ENCODE assay signal across 9 cellular contexts in genomic region chr11:64879226-64879900, GRCh38. TPM values are rescaled to one million over a fixed set of nuclear protein-coding genes. Genes with fewer than 3 reads are reported as not detected.
DNase-seq lines count a peak whose midpoint lies in the region; ATAC-seq and TF ChIP-seq lines count a peak whose summit lies in the region.
"Had no signal": no experiment of that assay in that cellular context is flagged by ENCODE, and none has a peak within 500 bp of the region (broad histone marks: within the 10 kb centered on the region; RNA-seq: fewer than 3 reads in every experiment).

No MANE protein-coding gene starts in this region.

- H3K4me1 Mint-ChIP-seq in activated CD4-positive, alpha-beta T cell treated with anti-CD3 and anti-CD28 coated beads, Interleukin-2, amount 10 ng/mL, durations not matched to agents 7 days and 5 days: peaks cover 64% of the 10 kb centered on the region
- H3K4me1 Mint-ChIP-seq in activated B cell treated with CpG ODN at 0.5 μM for 24 hours: peaks cover 54% of the 10 kb centered on the region

- CTCF ChIA-PET in activated CD4-positive, alpha-beta T cell treated with anti-CD3 and anti-CD28 coated beads, Interleukin-2, amount 10 ng/mL, durations not matched to agents 7 days and 5 days (lab: Charles Lee): interaction anchor here (0.6 to 29.3 kb wide), 5 partner anchors 9 to 694 kb away, joined by 3 to 732 read pairs (median 5); partner anchors contain the start of genes CDC42BPG and STIP1
- CTCF ChIA-PET in activated B cell treated with CpG ODN at 0.5 μM for 24 hours (lab: Charles Lee): interaction anchor here (0.8 to 11.5 kb wide), 4 partner anchors 8 to 35 kb away, joined by 4 to 163 read pairs (median 18); partner anchors contain the start of gene CDC42BPG

- H3K9me3 ChIP-seq in left ventricle myocardium inferior (replicated peaks): no peaks in the 10 kb centered on the region
- H3K9me3 ChIP-seq in skeletal muscle tissue (ENCODE audit: control insufficient read depth in 3 of 3, low read length in 3 of 3): no peaks in the 10 kb centered on the region

- H3K4me3 Mint-ChIP-seq in activated CD4-positive, alpha-beta T cell treated with anti-CD3 and anti-CD28 coated beads, Interleukin-2, amount 10 ng/mL, durations not matched to agents 7 days and 5 days: peak overlapping the region; percentile 93
- peak overlapping the region; percentile 97 for H3K4me3 Mint-ChIP-seq in activated B cell treated with CpG ODN at 0.5 μM for 24 hours

- POLR2A ChIA-PET in activated CD4-positive, alpha-beta T cell treated with anti-CD3 and anti-CD28 coated beads, Interleukin-2, amount 10 ng/mL, durations not matched to agents 7 days and 5 days (lab: Charles Lee): no interaction called here
- POLR2A ChIA-PET in activated B cell treated with CpG ODN at 0.5 μM for 24 hours (lab: Charles Lee): interaction anchor here (0.8 to 27.8 kb wide), 8 partner anchors 9 to 1024 kb away, joined by 3 to 1194 read pairs (median 14); partner anchors contain the start of genes CDC42BPG, RASGRP2 and SF1

- no peaks in the 10 kb centered on the region for H3K27me3 ChIP-seq in left ventricle myocardium inferior (ENCODE audit: low read depth)
- no peaks in the 10 kb centered on the region for H3K27me3 ChIP-seq in skeletal muscle tissue (ENCODE audit: control insufficient read depth in 3 of 3, insufficient read depth in 3 of 3, low read length in 3 of 3)

- ATAC-seq in activated B cell treated with CpG ODN at 0.5 μM for 24 hours (ENCODE audit: low read depth): peak; percentile 6

- no peaks in the 10 kb centered on the region for H3K27me3 Mint-ChIP-seq in activated CD4-positive, alpha-beta T cell treated with anti-CD3 and anti-CD28 coated beads, Interleukin-2, amount 10 ng/mL, durations not matched to agents 7 days and 5 days
- H3K27me3 Mint-ChIP-seq in activated B cell treated with CpG ODN at 0.5 μM for 24 hours: no peaks in the 10 kb centered on the region

- TF ChIP-seq CTCF in activated B cell treated with CpG ODN at 0.5 μM for 24 hours (IDR thresholded peaks at IDR 0.05) (no peak), left ventricle myocardium inferior (IDR thresholded peaks at IDR 0.05; ENCODE audit: borderline replicate concordance) (no peak)

- peak overlapping the region; percentile 94 for H3K4me3 ChIP-seq in left ventricle myocardium inferior
- peak overlapping the region; percentile 81 to 87 (median 85) for H3K4me3 ChIP-seq in skeletal muscle tissue (ENCODE audit: low read length in 3 of 3)

- H3K9me3 Mint-ChIP-seq in activated CD4-positive, alpha-beta T cell treated with anti-CD3 and anti-CD28 coated beads, Interleukin-2, amount 10 ng/mL, durations not matched to agents 7 days and 5 days: no peaks in the 10 kb centered on the region
- H3K9me3 Mint-ChIP-seq in activated B cell treated with CpG ODN at 0.5 μM for 24 hours: no peaks in the 10 kb centered on the region

- H3K36me3 Mint-ChIP-seq in activated CD4-positive, alpha-beta T cell treated with anti-CD3 and anti-CD28 coated beads, Interleukin-2, amount 10 ng/mL, durations not matched to agents 7 days and 5 days (ENCODE audit: low read depth): peaks cover 36% of the 10 kb centered on the region
- H3K36me3 Mint-ChIP-seq in activated B cell treated with CpG ODN at 0.5 μM for 24 hours (ENCODE audit: low read depth): peaks cover 38% of the 10 kb centered on the region

- H3K4me1 ChIP-seq in left ventricle myocardium inferior (peaks cover 67% of the 10 kb centered on the region), skeletal muscle tissue (ENCODE audit: control insufficient read depth in 3 of 3, insufficient read depth in 3 of 3, low read length in 3 of 3) (peaks cover 46 to 61% (median 56%) of the 10 kb centered on the region in 3 donors)

- H3K36me3 ChIP-seq in left ventricle myocardium inferior (peaks cover 5% of the 10 kb centered on the region), skeletal muscle tissue (ENCODE audit: control insufficient read depth in 3 of 3, insufficient read depth in 3 of 3, low read length in 3 of 3) (peaks cover 0 to 4% (median 3%) of the 10 kb centered on the region in 3 donors)

- H3K27ac Mint-ChIP-seq in activated CD4-positive, alpha-beta T cell treated with anti-CD3 and anti-CD28 coated beads, Interleukin-2, amount 10 ng/mL, durations not matched to agents 7 days and 5 days: peak overlapping the region; percentile 97
- peak overlapping the region; percentile 95 for H3K27ac Mint-ChIP-seq in activated B cell treated with CpG ODN at 0.5 μM for 24 hours

- H3K9ac ChIP-seq in skeletal muscle tissue (ENCODE audit: low read depth in 1 of 3, low read length in 3 of 3): peak overlapping the region; percentile 83 to 91 (median 88)

- intact Hi-C loops in activated B cell treated with CpG ODN at 0.5 μM for 24 hours (cut with micrococcal nuclease) (loop anchor here (2.0 kb wide), 2 partner anchors 21 to 101 kb away; partner anchors contain the start of gene SF1), left ventricle myocardium inferior (cut with micrococcal nuclease) (no loop called here)

- DNase-seq in activated CD4-positive, alpha-beta T cell treated with anti-CD3 and anti-CD28 coated beads, Interleukin-2, amount 10 ng/mL, durations not matched to agents 7 days and 5 days: no peak
- no peak for DNase-seq in activated CD4-positive, alpha-beta T cell treated with anti-CD3 and anti-CD28 coated beads, Interleukin-2, amount 50 U/mL, for 48 hours
- DNase-seq in activated B cell treated with CpG ODN at 0.5 μM for 24 hours: no peak
- DNase-seq in left ventricle myocardium inferior: no peak
- no peak for DNase-seq in stimulated activated CD4-positive, alpha-beta T cell treated with anti-CD3 and anti-CD28 coated beads, Interleukin-15, amount 100 ng/mL, for 24 hours
- no peak for DNase-seq in dedifferentiated amniotic fluid mesenchymal stem cell (ENCODE audit: extremely low spot score)
- DNase-seq in NCI-H1694 treated with DMSO at 0.1 percent for 48 hours (lab: John Stamatoyannopoulos, UW): no peak

- H3K27ac ChIP-seq in left ventricle myocardium inferior (replicated peaks) (peak overlapping the region; percentile 94), skeletal muscle tissue (ENCODE audit: low read depth, low read length) (peak overlapping the region; percentile 93)

RNA-seq across cellular contexts. Expression of gene EHD1, which starts 0.9 kb away (rescaled TPM):
- 100 to 1,000 TPM; 131 to 149 TPM for total RNA-seq in activated CD4-positive, alpha-beta T cell treated with anti-CD3 and anti-CD28 coated beads, Interleukin-2, amount 10 ng/mL, durations not matched to agents 7 days and 5 days
- total RNA-seq in activated B cell treated with CpG ODN at 0.5 μM for 24 hours: 357 and 360 TPM in 2 replicates
- 40.3 TPM for total RNA-seq in left ventricle myocardium inferior
- total RNA-seq in skeletal muscle tissue: 28.2 TPM

RNA-seq across cellular contexts. Expression of gene CDC42BPG, which starts 34.9 kb away (rescaled TPM):
- 1 to 10 TPM in 1 of 2 experiments, under 1 TPM in 1; 0.42 to 1.3 TPM for total RNA-seq in activated CD4-positive, alpha-beta T cell treated with anti-CD3 and anti-CD28 coated beads, Interleukin-2, amount 10 ng/mL, durations not matched to agents 7 days and 5 days
- total RNA-seq in activated B cell treated with CpG ODN at 0.5 μM for 24 hours: 2.2 and 3.7 TPM in 2 replicates
- 1.1 TPM for total RNA-seq in left ventricle myocardium inferior
- under 0.01 TPM for total RNA-seq in skeletal muscle tissue

RNA-seq across cellular contexts. Expression of gene ATG2A, which starts 37.6 kb away (rescaled TPM):
- 10 to 100 TPM; 23.0 to 25.7 TPM for total RNA-seq in activated CD4-positive, alpha-beta T cell treated with anti-CD3 and anti-CD28 coated beads, Interleukin-2, amount 10 ng/mL, durations not matched to agents 7 days and 5 days
- total RNA-seq in activated B cell treated with CpG ODN at 0.5 μM for 24 hours: 31.2 and 35.0 TPM in 2 replicates
- 13.1 TPM for total RNA-seq in left ventricle myocardium inferior
- 3.1 TPM for total RNA-seq in skeletal muscle tissue

RNA-seq across cellular contexts. Expression of gene PPP2R5B, which starts 45.1 kb away (rescaled TPM):
- total RNA-seq in activated CD4-positive, alpha-beta T cell treated with anti-CD3 and anti-CD28 coated beads, Interleukin-2, amount 10 ng/mL, durations not matched to agents 7 days and 5 days: 10 to 100 TPM; 12.0 to 13.7 TPM
- 12.0 and 12.6 TPM in 2 replicates for total RNA-seq in activated B cell treated with CpG ODN at 0.5 μM for 24 hours
- 22.5 TPM for total RNA-seq in left ventricle myocardium inferior
- 6.3 TPM for total RNA-seq in skeletal muscle tissue

RNA-seq across cellular contexts. Expression of gene GPHA2, which starts 56.3 kb away (rescaled TPM):
- not detected for total RNA-seq in activated CD4-positive, alpha-beta T cell treated with anti-CD3 and anti-CD28 coated beads, Interleukin-2, amount 10 ng/mL, durations not matched to agents 7 days and 5 days
- total RNA-seq in activated B cell treated with CpG ODN at 0.5 μM for 24 hours (0.33 and 0.71 TPM in 2 replicates), left ventricle myocardium inferior (not detected), skeletal muscle tissue (not detected)
- total RNA-seq: aorta had no signal
